Comparison of ENCODE assay signal across 11 cellular contexts in genomic region chr20:11261533-11262000, GRCh38.
DNase-seq lines count a peak whose midpoint lies in the region; ATAC-seq and TF ChIP-seq lines count a peak whose summit lies in the region.
"Had no signal": no experiment of that assay in that cellular context is flagged by ENCODE, and none has a peak within 500 bp of the region (broad histone marks: within the 10 kb centered on the region; RNA-seq: fewer than 3 reads in every experiment).

No MANE protein-coding gene starts in this region.

- TF ChIP-seq CTCF in choroid plexus epithelial cell (conservative IDR thresholded peaks at IDR 0.05; ENCODE audit: low read depth, low read length) = no peak
- TF ChIP-seq CTCF in esophagus muscularis mucosa (IDR thresholded peaks at IDR 0.05) = no peak

- H3K36me3 ChIP-seq in esophagus muscularis mucosa = no peaks in the 10 kb centered on the region

- TF ChIP-seq EP300 in esophagus muscularis mucosa (IDR thresholded peaks at IDR 0.05) = no peak

- H3K27me3 ChIP-seq in esophagus muscularis mucosa = no peaks in the 10 kb centered on the region

- intact Hi-C loops in esophagus muscularis mucosa (cut with DNase I) = no loop called here

- DNase-seq in choroid plexus epithelial cell (ENCODE audit: low read depth) (peak; percentile 98), skeletal muscle cell (ENCODE audit: low read depth) (peak; percentile 98), SW480 (ENCODE audit: low spot score) (no peak), esophagus muscularis mucosa (ENCODE audit: extremely low spot score) (no peak), NCI-H1694 treated with DMSO at 0.1 percent for 48 hours (lab: John Stamatoyannopoulos, UW) (no peak)
- DNase-seq: activated CD4-positive, alpha-beta T cell treated with anti-CD3 and anti-CD28 coated beads, Interleukin-2, amount 10 ng/mL, durations not matched to agents 24 days and 14 days had no signal

- H3K9me3 ChIP-seq in esophagus muscularis mucosa = no peaks in the 10 kb centered on the region

- no peak for TF ChIP-seq POLR2A in esophagus muscularis mucosa (IDR thresholded peaks at IDR 0.05; ENCODE audit: low read depth)

- H3K4me3 ChIP-seq in choroid plexus epithelial cell (ENCODE audit: low read depth, low read length) (no peak overlapping the region), skeletal muscle cell (ENCODE audit: low read depth, low read length) (no peak overlapping the region), esophagus muscularis mucosa (no peak overlapping the region)

- no peak overlapping the region for H3K27ac ChIP-seq in esophagus muscularis mucosa (replicated peaks in 1 of 4)
- H3K27ac ChIP-seq: KMS-11 had no signal

- 65% methylated on average over 4 of the region's 5 CpGs for WGBS in esophagus muscularis mucosa

- peaks cover 0 to under 1% (median under 1%) of the 10 kb centered on the region in 4 donors for H3K4me1 ChIP-seq in esophagus muscularis mucosa

- ATAC-seq in GM18870 (IDR thresholded peaks at IDR 0.05; ENCODE audit: unreplicated experiment) (peak; percentile 48), HG03460 (IDR thresholded peaks at IDR 0.05; ENCODE audit: unreplicated experiment) (peak; percentile 62), HG02970 (IDR thresholded peaks at IDR 0.05; ENCODE audit: low FRiP score, unreplicated experiment) (no peak)
- ATAC-seq: natural killer cell treated with Interleukin-12 subunit alpha and Interleukin-12 subunit beta and Interleukin-15 and Interleukin-18, amount 100 ng/mL, for 72 hours had no signal

Comparison
In these comparisons a context has a peak if more than half of its experiments do, and no peak if none do; other contexts are left out.
1. DNase-seq: peak in choroid plexus epithelial cell (single experiment) and skeletal muscle cell (single experiment); none in SW480 (single experiment), esophagus muscularis mucosa (single experiment) and NCI-H1694 treated with DMSO at 0.1 percent for 48 hours (single experiment).